Comparison of ENCODE assay signal across 15 cellular contexts in the genomic region with DNA sequence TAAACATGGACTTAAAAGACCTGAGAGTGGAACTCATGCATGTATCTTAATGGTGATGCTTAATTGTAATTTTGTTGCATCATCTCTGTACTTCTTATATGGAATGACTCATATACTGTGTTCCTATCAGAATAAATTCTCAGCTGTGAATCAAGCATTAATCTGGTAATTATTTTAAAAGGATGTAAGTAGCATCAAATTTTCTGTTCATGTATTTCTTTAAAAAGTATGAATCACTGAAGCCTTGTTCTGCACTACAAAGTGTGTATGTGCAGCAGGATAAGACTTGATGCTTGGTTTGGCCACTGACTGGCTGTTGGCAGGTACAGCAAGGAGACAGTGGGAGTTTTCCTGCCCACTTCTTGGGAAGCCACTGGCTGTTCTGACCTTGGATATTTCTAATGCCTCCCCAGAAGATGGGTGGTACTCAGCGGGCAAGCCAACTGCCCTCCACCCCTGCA.
DNase-seq lines count a peak whose midpoint lies in the region; TF ChIP-seq lines count a peak whose summit lies in the region.
"Had no signal": no experiment of that assay in that cellular context is flagged by ENCODE, and none has a peak within 500 bp of the region (broad histone marks: within the 10 kb centered on the region; RNA-seq: fewer than 3 reads in every experiment).

No MANE protein-coding gene starts in this region.

- peak overlapping the region; percentile 69 for H3K27ac Mint-ChIP-seq in activated T-cell treated with anti-CD3 and anti-CD28 coated beads, Interleukin-2, amount 50 U/mL, for 24 hours
- H3K27ac Mint-ChIP-seq in endothelial cell (ENCODE audit: unreplicated experiment) (peak overlapping the region; percentile 80), osteocyte (ENCODE audit: unreplicated experiment) (no peak overlapping the region)

- H3K4me1 Mint-ChIP-seq in activated T-cell treated with anti-CD3 and anti-CD28 coated beads, Interleukin-2, amount 50 U/mL, for 24 hours (ENCODE audit: low read depth): peaks cover 59% of the 10 kb centered on the region
- H3K4me1 Mint-ChIP-seq in endothelial cell (ENCODE audit: unreplicated experiment): peaks cover 62% of the 10 kb centered on the region
- peaks cover 18% of the 10 kb centered on the region for H3K4me1 Mint-ChIP-seq in osteocyte (ENCODE audit: unreplicated experiment)

- intact Hi-C loops in posterior cingulate gyrus (cut with DNase I): no loop called here

- TF ChIP-seq CTCF in endothelial cell (IDR thresholded peaks at IDR 0.05; ENCODE audit: unreplicated experiment): no peak
- no peak for TF ChIP-seq CTCF in osteocyte (IDR thresholded peaks at IDR 0.05)

- H3K27me3 Mint-ChIP-seq in activated T-cell treated with anti-CD3 and anti-CD28 coated beads, Interleukin-2, amount 50 U/mL, for 24 hours: no peaks in the 10 kb centered on the region
- H3K27me3 Mint-ChIP-seq in endothelial cell (ENCODE audit: unreplicated experiment) (peaks cover 6% of the 10 kb centered on the region), osteocyte (ENCODE audit: unreplicated experiment) (no peaks in the 10 kb centered on the region)
- H3K27me3 Mint-ChIP-seq: brain had no signal

- DNase-seq in activated T-cell treated with anti-CD3 and anti-CD28 coated beads, Interleukin-2, amount 50 U/mL, for 24 hours: no peak
- no peak for DNase-seq in activated T-cell treated with anti-CD3 and anti-CD28 coated beads for 4 hours
- peak; percentile 41 for DNase-seq in OCI-M1 (lab: John Stamatoyannopoulos, UW)
- no peak for DNase-seq in endothelial cell (ENCODE audit: low spot score)
- DNase-seq in renal cortical epithelial cell (ENCODE audit: low read depth): peak; percentile 70
- DNase-seq in Ammon's horn (ENCODE audit: low spot score): no peak
- DNase-seq in osteocyte (ENCODE audit: extremely low spot score, unreplicated experiment): no peak
- DNase-seq in posterior cingulate gyrus: no peak
- DNase-seq: activated CD8-positive, alpha-beta memory T cell treated with anti-CD3 and anti-CD28 coated beads, Interleukin-2, amount 50 U/mL, for 48 hours; DMS153; midbrain; NCI-H187; SJCRH30; upper lobe of left lung had no signal

- H3K9me3 Mint-ChIP-seq in activated T-cell treated with anti-CD3 and anti-CD28 coated beads, Interleukin-2, amount 50 U/mL, for 24 hours: no peaks in the 10 kb centered on the region
- no peaks in the 10 kb centered on the region for H3K9me3 Mint-ChIP-seq in endothelial cell (ENCODE audit: unreplicated experiment)
- H3K9me3 Mint-ChIP-seq in osteocyte (ENCODE audit: unreplicated experiment): no peaks in the 10 kb centered on the region

- H3K4me3 Mint-ChIP-seq in activated T-cell treated with anti-CD3 and anti-CD28 coated beads, Interleukin-2, amount 50 U/mL, for 24 hours: no peak overlapping the region
- H3K4me3 Mint-ChIP-seq in endothelial cell (ENCODE audit: unreplicated experiment): no peak overlapping the region
- H3K4me3 Mint-ChIP-seq in osteocyte (ENCODE audit: unreplicated experiment): no peak overlapping the region
- H3K4me3 Mint-ChIP-seq: brain had no signal

- H3K36me3 Mint-ChIP-seq in activated T-cell treated with anti-CD3 and anti-CD28 coated beads, Interleukin-2, amount 50 U/mL, for 24 hours (ENCODE audit: low read depth): no peaks in the 10 kb centered on the region
- peaks cover 17% of the 10 kb centered on the region for H3K36me3 Mint-ChIP-seq in endothelial cell (ENCODE audit: low read depth, unreplicated experiment)
- peaks cover 2% of the 10 kb centered on the region for H3K36me3 Mint-ChIP-seq in osteocyte (ENCODE audit: unreplicated experiment)

Comparison
In these comparisons a context has a peak if more than half of its experiments do, and no peak if none do; other contexts are left out.
1. DNase-seq: peak in OCI-M1 (single experiment) and renal cortical epithelial cell (single experiment); none in activated T-cell treated with anti-CD3 and anti-CD28 coated beads, Interleukin-2, amount 50 U/mL, for 24 hours (single experiment), activated T-cell treated with anti-CD3 and anti-CD28 coated beads for 4 hours (single experiment), endothelial cell (single experiment), Ammon's horn (single experiment), osteocyte (single experiment) and posterior cingulate gyrus (0 of 10).